Comparison of ENCODE assay signal across 22 cellular contexts in genomic region chr1:32471695-32472362, GRCh38. TPM values are rescaled to one million over a fixed set of nuclear protein-coding genes. Genes with fewer than 3 reads are reported as not detected.
DNase-seq lines count a peak whose midpoint lies in the region; ATAC-seq, FAIRE-seq and TF ChIP-seq lines count a peak whose summit lies in the region.
"Had no signal": no experiment of that assay in that cellular context is flagged by ENCODE, and none has a peak within 500 bp of the region (broad histone marks: within the 10 kb centered on the region; RNA-seq: fewer than 3 reads in every experiment).

No MANE protein-coding gene starts in this region.

- no peaks in the 10 kb centered on the region for H3K4me1 Mint-ChIP-seq in Caco-2 (ENCODE audit: low read depth, unreplicated experiment)
- H3K4me1 Mint-ChIP-seq: CD14-positive monocyte; CD8-positive, alpha-beta memory T cell had no signal

- H3K4me3 ChIP-seq in K562 (no peak overlapping the region), gastrocnemius medialis (no peak overlapping the region), Caco-2 (ENCODE audit: low read depth, low read length) (no peak overlapping the region)
- H3K4me3 ChIP-seq: BLaER1 treated with 17β-estradiol and CSF1 and Interleukin-3, amounts not matched to agents 10 nM and 100 nM; GM23248 had no signal

- H3K36me3 ChIP-seq in K562 (ENCODE audit: control insufficient read depth, insufficient read depth, low read length) (no peaks in the 10 kb centered on the region), gastrocnemius medialis (no peaks in the 10 kb centered on the region), Caco-2 (ENCODE audit: control insufficient read depth, insufficient read depth, low read length) (no peaks in the 10 kb centered on the region)
- H3K36me3 ChIP-seq: BE2C; BLaER1 treated with 17β-estradiol and CSF1 and Interleukin-3, amounts not matched to agents 10 nM and 100 nM had no signal

- no peaks in the 10 kb centered on the region for H3K79me2 ChIP-seq in K562 (ENCODE audit: control insufficient read depth, insufficient read depth, low read length)

- peaks cover 30 to 61% of the 10 kb centered on the region in 2 experiments for H3K27me3 ChIP-seq in K562 (ENCODE audit: control insufficient read depth in 2 of 2, insufficient read depth in 2 of 2, low read length in 2 of 2)
- peaks cover 18 to 21% (median 20%) of the 10 kb centered on the region in 3 donors for H3K27me3 ChIP-seq in gastrocnemius medialis
- no peaks in the 10 kb centered on the region for H3K27me3 ChIP-seq in Caco-2 (replicated peaks; ENCODE audit: control insufficient read depth, insufficient read depth, low read length)
- H3K27me3 ChIP-seq: BE2C had no signal

- TF ChIP-seq EP300 in K562 (IDR thresholded peaks at IDR 0.05; ENCODE audit: low read length) = no peak

- 0% methylated on average over 3 of the region's 3 CpGs for WGBS in K562 (ENCODE audit: insufficient coverage, low coverage, missing lambda C conversion rate)

- in situ Hi-C loops in K562 (cut with MboI) = no loop called here
- in situ Hi-C loops in gastrocnemius medialis (cut with MboI; ENCODE audit: low sequenced_read_pairs in 4 of 4) = no loop called here

- H3K4me3 Mint-ChIP-seq in Caco-2 (ENCODE audit: unreplicated experiment) = no peak overlapping the region
- H3K4me3 Mint-ChIP-seq: CD4-positive, alpha-beta T cell; CD8-positive, alpha-beta memory T cell; HFFc6 had no signal

- CTCF ChIA-PET in HEK293T (lab: Yijun Ruan, JAX) (no interaction called here), K562 (lab: Yijun Ruan, JAX; ENCODE audit: low intra/inter-chr PET ratio) (no interaction called here), Caco-2 (lab: Charles Lee) (interaction anchor here (1.1 kb wide), 1 partner anchor 49 kb away, joined by 9 read pairs; no protein-coding TSS in a partner anchor)

- DNase-seq in GM12892 (ENCODE audit: insufficient read length) (no peak), HEK293T (ENCODE audit: extremely low spot score) (no peak), K562 (ENCODE audit: extremely low read depth in 1 of 4, low spot score in 3 of 4) (no peak), gastrocnemius medialis (no peak), Caco-2 (no peak), NCI-H510A treated with DMSO at 0.1 percent for 48 hours (lab: John Stamatoyannopoulos, UW) (no peak)
- DNase-seq: Calu3; CD4-positive, alpha-beta T cell; CD8-positive, alpha-beta memory T cell; DMS53; DND-41; GM23248; HCEC 1CT; HFFc6 had no signal

- ATAC-seq in K562 = no peak
- no peak for ATAC-seq in gastrocnemius medialis

- TF ChIP-seq POLR2A in GM12892 (IDR thresholded peaks at IDR 0.05; ENCODE audit: low read depth, low read length) (no peak), K562 (conservative IDR thresholded peaks at IDR 0.05) (no peak), gastrocnemius medialis (IDR thresholded peaks at IDR 0.05) (no peak)

- TF ChIP-seq CTCF in K562 (IDR thresholded peaks at IDR 0.05 in 2 of 3, conservative IDR thresholded peaks at IDR 0.05 in 1 of 3; ENCODE audit: insufficient read depth in 2 of 3, low read depth in 1 of 3, low read length in 3 of 3) = no peak
- no peak for TF ChIP-seq CTCF in gastrocnemius medialis (IDR thresholded peaks at IDR 0.05 in 4 of 5, conservative IDR thresholded peaks at IDR 0.05 in 1 of 5)
- TF ChIP-seq CTCF in Caco-2 (IDR thresholded peaks at IDR 0.05; ENCODE audit: insufficient read depth in 1 of 2, low read depth in 1 of 2, low read length in 1 of 2, severe bottlenecking in 1 of 2, unreplicated experiment in 1 of 2) = no peak

- H3K9me3 ChIP-seq in K562 (replicated peaks; ENCODE audit: control insufficient read depth, insufficient read depth, low read depth, low read length) = no peaks in the 10 kb centered on the region
- no peaks in the 10 kb centered on the region for H3K9me3 ChIP-seq in gastrocnemius medialis
- H3K9me3 ChIP-seq in Caco-2 = no peaks in the 10 kb centered on the region
- H3K9me3 ChIP-seq: BE2C had no signal

- H3K27ac Mint-ChIP-seq in Caco-2 (ENCODE audit: unreplicated experiment) = no peak overlapping the region
- H3K27ac Mint-ChIP-seq: CD14-positive monocyte; CD4-positive, alpha-beta T cell; CD8-positive, alpha-beta memory T cell; HFFc6 had no signal

- FAIRE-seq in GM12892 (lab: Jason Lieb, UNC) (peak; percentile 9), K562 (lab: Jason Lieb, UNC) (no peak)
- FAIRE-seq: A204.1, G401.6, GM19239, H1 had no signal

- H3K4me1 ChIP-seq in K562 (replicated peaks in 1 of 2; ENCODE audit: control insufficient read depth in 2 of 2, insufficient read depth in 2 of 2, low read length in 2 of 2) (peaks cover 0 to 7% of the 10 kb centered on the region in 2 experiments; a peak in 2 of 5 replicates), gastrocnemius medialis (no peaks in the 10 kb centered on the region), Caco-2 (no peaks in the 10 kb centered on the region)
- H3K4me1 ChIP-seq: BE2C; BLaER1 treated with 17β-estradiol and CSF1 and Interleukin-3, amounts not matched to agents 10 nM and 100 nM had no signal

- H3K27ac ChIP-seq in K562 (ENCODE audit: extremely low read depth, low read depth, low read length) (no peak overlapping the region), gastrocnemius medialis (no peak overlapping the region)
- H3K27ac ChIP-seq: BLaER1 treated with 17β-estradiol and CSF1 and Interleukin-3, amounts not matched to agents 10 nM and 100 nM; GM23248 had no signal

- no TSS peak for BruUV-seq in K562 (replicated peaks; lab: Mats Ljungman, UMichigan)
- no TSS peak for BruUV-seq in Caco-2 (replicated peaks; lab: Mats Ljungman, UMichigan)

- POLR2A ChIA-PET in HEK293T (lab: Yijun Ruan, JAX) = no interaction called here
- POLR2A ChIA-PET in K562 (lab: Yijun Ruan, JAX) = interaction anchor here (1.7 kb wide), 1 partner anchor 17 kb away, joined by 4 read pairs; no protein-coding TSS in a partner anchor
- POLR2A ChIA-PET in Caco-2 (lab: Charles Lee) = no interaction called here

- no peaks in the 10 kb centered on the region for H3K9me1 ChIP-seq in K562 (ENCODE audit: control insufficient read depth, insufficient read depth, low read length)

- H3K36me3 Mint-ChIP-seq in Caco-2 (ENCODE audit: insufficient read depth, unreplicated experiment) = no peaks in the 10 kb centered on the region
- H3K36me3 Mint-ChIP-seq: CD14-positive monocyte; CD8-positive, alpha-beta memory T cell had no signal

- no peak overlapping the region for H2AFZ ChIP-seq in K562 (ENCODE audit: low read depth, low read length)
- H2AFZ ChIP-seq: GM23248 had no signal

- intact Hi-C loops in K562 (cut with micrococcal nuclease) = no loop called here
- intact Hi-C loops in gastrocnemius medialis (cut with DNase I; ENCODE audit: low total_unique reads) = no loop called here
- intact Hi-C loops in Caco-2 (cut with micrococcal nuclease; ENCODE audit: unreplicated experiment) = no loop called here

- no peak for TF ChIP-seq RAD21 in K562 (CRISPR knock-in tag; conservative IDR thresholded peaks at IDR 0.05 in 1 of 2, IDR thresholded peaks at IDR 0.05 in 1 of 2)

- no peak overlapping the region for H3K4me2 ChIP-seq in K562 (ENCODE audit: insufficient read depth, low read length)
- H3K4me2 ChIP-seq: BLaER1 treated with 17β-estradiol and CSF1 and Interleukin-3, amounts not matched to agents 10 nM and 100 nM had no signal

- H3K9ac ChIP-seq in K562 (ENCODE audit: insufficient read depth in 1 of 2, low read depth in 2 of 2, low read length in 2 of 2) = no peak overlapping the region
- H3K9ac ChIP-seq: BLaER1 treated with 17β-estradiol and CSF1 and Interleukin-3, amounts not matched to agents 10 nM and 100 nM; GM23248 had no signal

- H3K27me3 Mint-ChIP-seq in Caco-2 (ENCODE audit: insufficient read depth, unreplicated experiment) = no peaks in the 10 kb centered on the region

- 0 out of 2 replicates have a peak, but pooled peaks cover 7% of the 10 kb centered on the region for H4K20me1 ChIP-seq in K562 (replicated peaks; ENCODE audit: control insufficient read depth, insufficient read depth, low read length)
- H4K20me1 ChIP-seq: BLaER1 treated with 17β-estradiol and CSF1 and Interleukin-3, amounts not matched to agents 10 nM and 100 nM had no signal

- no peaks in the 10 kb centered on the region for H3K9me3 Mint-ChIP-seq in Caco-2 (ENCODE audit: unreplicated experiment)
- H3K9me3 Mint-ChIP-seq: CD4-positive, alpha-beta T cell; CD8-positive, alpha-beta memory T cell; HFFc6 had no signal

TF ChIP-seq in HEK293T, 16 proteins besides CTCF, POLR2A, EP300 and RAD21:
- no peak for TF ChIP-seq FOXM1 (IDR thresholded peaks at IDR 0.05; ENCODE audit: borderline replicate concordance)
- TF ChIP-seq CTBP1 (IDR thresholded peaks at IDR 0.05; ENCODE audit: borderline replicate concordance) = peak; percentile 74
- TF ChIP-seq BHLHE40 (IDR thresholded peaks at IDR 0.05; ENCODE audit: borderline replicate concordance) = no peak

TF ChIP-seq in K562, 482 proteins besides CTCF, POLR2A, EP300 and RAD21 (continues in another document):
- no peak for TF ChIP-seq SIRT6 (IDR thresholded peaks at IDR 0.05; ENCODE audit: low read depth, low read length)
- TF ChIP-seq STAT5B (CRISPR knock-in tag; IDR thresholded peaks at IDR 0.05) = no peak
- TF ChIP-seq KAT8 (IDR thresholded peaks at IDR 0.05; ENCODE audit: low read depth) = no peak
- peak; percentile 36; the same call in 1 of the 2 replicates for TF ChIP-seq NFRKB (IDR thresholded peaks at IDR 0.05; ENCODE audit: low read depth)
- peak; percentile 27 for TF ChIP-seq ARHGAP35 (IDR thresholded peaks at IDR 0.05; ENCODE audit: partially characterized antibody)
- no peak for TF ChIP-seq TEAD4 (IDR thresholded peaks at IDR 0.05; ENCODE audit: low read length)
- TF ChIP-seq TEAD4 (CRISPR knock-in tag; IDR thresholded peaks at IDR 0.05; ENCODE audit: borderline replicate concordance) = no peak

RNA-seq across cellular contexts. Expression of gene ZBTB8B, which starts 7.0 kb away (rescaled TPM):
- polyA plus RNA-seq in GM12892 (2012; ENCODE audit: missing spikeins) = 0.04 TPM
- total RNA-seq in K562 (2011; cell fraction: chromatin; rRNA removed; ENCODE audit: low replicate concordance) = not detected in 2 replicates
- not detected in 2 replicates for total RNA-seq in K562 (2011; cell fraction: nucleolus; rRNA removed)
- total RNA-seq in K562 (2011; cell fraction: nucleoplasm; rRNA removed) = not detected in 2 replicates
- total RNA-seq in K562 (2014; rRNA removed) (under 0.01 TPM in 1 of 2 replicates, not detected in the other), K562 (2014; rRNA removed; fragmentation: Illumina TruSeq; extraction: Trizol) (not detected in 2 replicates), K562 (2015; rRNA removed; fragmentation: Illumina TruSeq; extraction: Trizol) (not detected in 2 replicates), K562 (2021) (not detected in 2 replicates), gastrocnemius medialis (not detected), Caco-2 (2022) (not detected in 2 replicates)
- polyA plus RNA-seq in K562 (2011; rRNA removed) (not detected in 2 replicates), K562 (2014; fragmentation: Illumina TruSeq; extraction: Trizol) (not detected in 2 replicates), K562 (2014; fragmentation: Nextera tagmentation; extraction: Ambion mirVana) (not detected), K562 (2014; rRNA removed) (not detected in 2 replicates)
- not detected in 2 replicates for polyA plus RNA-seq in K562 (2011; cell fraction: cytosol; rRNA removed)
- not detected in 2 replicates for polyA plus RNA-seq in K562 (2011; cell fraction: nucleus; rRNA removed)
- polyA plus RNA-seq in K562 (2012) = 0.01 TPM in 1 of 2 replicates, not detected in the other
- not detected in 2 replicates for polyA minus RNA-seq in K562 (2011; rRNA and poly(A)+ RNA removed)
- not detected in 2 replicates for polyA minus RNA-seq in K562 (2011; cell fraction: cytosol; rRNA and poly(A)+ RNA removed)
- not detected in 2 replicates for polyA minus RNA-seq in K562 (2011; cell fraction: nucleus; rRNA and poly(A)+ RNA removed)
- total RNA-seq: CD4-positive, alpha-beta T cell; CD8-positive, alpha-beta memory T cell; GM23248; HFFc6 had no signal
- polyA plus RNA-seq: AG04450; CD14-positive monocyte; CD8-positive, alpha-beta memory T cell; GM23248 had no signal
